ENCODE assay signal across 12 cellular contexts in genomic region chr11:129277216-129277838, GRCh38.
DNase-seq lines count a peak whose midpoint lies in the region; ATAC-seq, FAIRE-seq and TF ChIP-seq lines count a peak whose summit lies in the region.
"Had no signal": no experiment of that assay in that cellular context is flagged by ENCODE, and none has a peak within 500 bp of the region (broad histone marks: within the 10 kb centered on the region; RNA-seq: fewer than 3 reads in every experiment).

No MANE protein-coding gene starts in this region.

- H3K4me1 Mint-ChIP-seq in T-helper 17 cell (peaks cover 15% of the 10 kb centered on the region), immature natural killer cell (peaks cover 15 to 25% of the 10 kb centered on the region in 2 donors)

- H3K36me3 Mint-ChIP-seq in T-helper 17 cell (ENCODE audit: low read depth) (peaks cover 5% of the 10 kb centered on the region), immature natural killer cell (no peaks in the 10 kb centered on the region)
- H3K36me3 Mint-ChIP-seq: activated CD8-positive, alpha-beta memory T cell treated with anti-CD3 and anti-CD28 coated beads, Interleukin-2, amount 10 ng/mL, durations not matched to agents 7 days and 5 days had no signal

- H4K20me1 ChIP-seq in HepG2 (ENCODE audit: insufficient read depth, low read length) = peaks cover 30% of the 10 kb centered on the region
- H4K20me1 ChIP-seq in Karpas-422 (ENCODE audit: insufficient read depth, low read depth, low read length) = no peaks in the 10 kb centered on the region

- H3K36me3 ChIP-seq in HepG2 (replicated peaks in 1 of 2; ENCODE audit: control insufficient read depth in 1 of 2, insufficient read depth in 2 of 2, low read length in 2 of 2) = no peaks in the 10 kb centered on the region
- H3K36me3 ChIP-seq in right lobe of liver = no peaks in the 10 kb centered on the region
- H3K36me3 ChIP-seq in Karpas-422 (ENCODE audit: insufficient read depth, low read length) = no peaks in the 10 kb centered on the region

- H3K27ac Mint-ChIP-seq in T-helper 17 cell = no peak overlapping the region
- H3K27ac Mint-ChIP-seq in immature natural killer cell = no peak overlapping the region
- H3K27ac Mint-ChIP-seq: activated CD8-positive, alpha-beta memory T cell treated with anti-CD3 and anti-CD28 coated beads, Interleukin-2, amount 10 ng/mL, durations not matched to agents 7 days and 5 days had no signal

- TF ChIP-seq EP300 in HepG2 (IDR thresholded peaks at IDR 0.05; ENCODE audit: low read depth in 2 of 2, low read length in 2 of 2) = no peak
- no peak for TF ChIP-seq EP300 in HepG2 (CRISPR knock-in tag; IDR thresholded peaks at IDR 0.05; ENCODE audit: borderline replicate concordance)

- H3K4me1 ChIP-seq in HepG2 (ENCODE audit: insufficient read depth, low read length) = peaks cover 85% of the 10 kb centered on the region
- peaks cover 0 to 55% (median 21%) of the 10 kb centered on the region in 4 donors for H3K4me1 ChIP-seq in right lobe of liver
- H3K4me1 ChIP-seq in Karpas-422 (ENCODE audit: low read length) = no peaks in the 10 kb centered on the region

- H3K9me3 Mint-ChIP-seq in immature natural killer cell = no peaks in the 10 kb centered on the region

- TF ChIP-seq CTCF in HepG2 (CRISPR knock-in tag; IDR thresholded peaks at IDR 0.05) (no peak), right lobe of liver (IDR thresholded peaks at IDR 0.05) (no peak)

- BruUV-seq in HepG2 (replicated peaks; lab: Mats Ljungman, UMichigan) = no TSS peak

- intact Hi-C loops in HepG2 (cut with micrococcal nuclease; ENCODE audit: unreplicated experiment) = loop anchor here (5.0 kb wide), 3 partner anchors 45 to 135 kb away; no protein-coding TSS in a partner anchor
- intact Hi-C loops in right lobe of liver (cut with DNase I) = no loop called here

- in situ Hi-C loops in HepG2 (cut with HindIII; ENCODE audit: extremely low pct_ligation_motif_present, low pct_unique_long_range_greater_than_20kb) = no loop called here

- H3K79me2 ChIP-seq in HepG2 (ENCODE audit: insufficient read depth, low read length) (peaks cover 63% of the 10 kb centered on the region), Karpas-422 (ENCODE audit: low read length) (no peaks in the 10 kb centered on the region)

- no peak overlapping the region for H2AFZ ChIP-seq in HepG2 (ENCODE audit: low read length)
- H2AFZ ChIP-seq in Karpas-422 (ENCODE audit: low read length) = no peak overlapping the region

- CTCF ChIA-PET in HepG2 (lab: Yijun Ruan, JAX; ENCODE audit: low intra/inter-chr PET ratio, low total read pairs) = no interaction called here
- CTCF ChIA-PET in HEK293T (lab: Yijun Ruan, JAX) = interaction anchor here (0.6 kb wide), 1 partner anchor 42 kb away, joined by 3 read pairs; no protein-coding TSS in a partner anchor

- H3K27me3 ChIP-seq in HepG2 (ENCODE audit: control insufficient read depth in 1 of 2, insufficient read depth in 2 of 2, low read length in 2 of 2) (no peaks in the 10 kb centered on the region; a peak in 1 of 5 replicates), right lobe of liver (no peaks in the 10 kb centered on the region), Karpas-422 (ENCODE audit: low read length) (no peaks in the 10 kb centered on the region)

- POLR2A ChIA-PET in HepG2 (lab: Yijun Ruan, JAX) (interaction anchor here (0.8 to 2.1 kb wide), 3 partner anchors 10 to 26 kb away, joined by 3 to 7 read pairs (median 4); no protein-coding TSS in a partner anchor), HEK293T (lab: Yijun Ruan, JAX) (no interaction called here)

- H3K27me3 Mint-ChIP-seq in T-helper 17 cell = peaks cover 48% of the 10 kb centered on the region
- H3K27me3 Mint-ChIP-seq in immature natural killer cell (ENCODE audit: low read depth in 3 of 3) = peaks cover 4 to 13% (median 5%) of the 10 kb centered on the region in 3 donors

- no peak for TF ChIP-seq POLR2A in HepG2 (IDR thresholded peaks at IDR 0.05; ENCODE audit: insufficient read depth in 1 of 2, low read depth in 2 of 2, low read length in 2 of 2)
- TF ChIP-seq POLR2A in right lobe of liver (IDR thresholded peaks at IDR 0.05) = no peak

- H3K9me2 ChIP-seq in Karpas-422 (replicated peaks; ENCODE audit: insufficient read depth, low read length) = no peaks in the 10 kb centered on the region

- FAIRE-seq in HepG2 (lab: Jason Lieb, UNC) = no peak
- no peak for FAIRE-seq in HTR-8/SVneo (lab: Jason Lieb, UNC)

- WGBS in HepG2 (ENCODE audit: low lambda C conversion rate) = 20% methylated on average over 7 of the region's 7 CpGs
- WGBS in right lobe of liver (ENCODE audit: insufficient coverage, low coverage, low lambda C conversion rate, missing lambda C conversion rate) = 41% methylated on average over 6 of the region's 7 CpGs

- DNase-seq in HepG2 (ENCODE audit: low spot score) = peak; percentile 46
- no peak for DNase-seq in right lobe of liver
- no peak for DNase-seq in T-helper 17 cell
- DNase-seq in immature natural killer cell = no peak
- DNase-seq in HEK293T (ENCODE audit: extremely low spot score) = no peak
- DNase-seq in HTR-8/SVneo (ENCODE audit: insufficient read length, low spot score) = no peak
- DNase-seq in Karpas-422 = no peak
- DNase-seq: activated CD8-positive, alpha-beta memory T cell treated with anti-CD3 and anti-CD28 coated beads, Interleukin-2, amount 10 ng/mL, durations not matched to agents 7 days and 5 days; NCI-H1694; SIG-M5 had no signal

- H3K4me2 ChIP-seq in HepG2 (ENCODE audit: low read depth, low read length) (peak overlapping the region; percentile 80), Karpas-422 (ENCODE audit: low read depth, low read length, poor library complexity, severe bottlenecking) (no peak overlapping the region)

- H3K4me3 Mint-ChIP-seq in T-helper 17 cell (peak overlapping the region; percentile 90), immature natural killer cell (peak overlapping the region; percentile 86 to 90 (median 88))

- H3K9me3 ChIP-seq in HepG2 (ENCODE audit: low read length) = no peaks in the 10 kb centered on the region
- no peaks in the 10 kb centered on the region for H3K9me3 ChIP-seq in right lobe of liver
- H3K9me3 ChIP-seq in T-helper 17 cell (ENCODE audit: control insufficient read depth, low read length, poor library complexity, severe bottlenecking) = no peaks in the 10 kb centered on the region
- H3K9me3 ChIP-seq in Karpas-422 (ENCODE audit: low read length) = no peaks in the 10 kb centered on the region

- no peak for TF ChIP-seq RAD21 in HepG2 (CRISPR knock-in tag; IDR thresholded peaks at IDR 0.05)

- ATAC-seq in HepG2 = peak; percentile 59
- ATAC-seq in right lobe of liver = no peak
- no peak for ATAC-seq in T-helper 17 cell
- ATAC-seq in HG03342 (IDR thresholded peaks at IDR 0.05; ENCODE audit: unreplicated experiment) = no peak
- ATAC-seq: activated CD8-positive, alpha-beta memory T cell treated with anti-CD3 and anti-CD28 coated beads, Interleukin-2, amount 10 ng/mL, durations not matched to agents 7 days and 5 days had no signal

- H3K9ac ChIP-seq in HepG2 (ENCODE audit: insufficient read depth, low read depth, low read length) = no peak overlapping the region
- no peak overlapping the region for H3K9ac ChIP-seq in Karpas-422 (ENCODE audit: low read length)

- H3K4me3 ChIP-seq in HepG2 (replicated peaks in 1 of 3; ENCODE audit: insufficient read depth in 1 of 3, low read depth in 2 of 3, low read length in 3 of 3) (peak overlapping the region; percentile 81 to 84 (median 82); a peak in 5 of 6 replicates), right lobe of liver (no peak overlapping the region), Karpas-422 (ENCODE audit: low read length) (no peak overlapping the region)

- H3K27ac ChIP-seq in HepG2 (ENCODE audit: extremely low read length, insufficient read depth, low read length) (no peak overlapping the region), right lobe of liver (peak overlapping the region in 1 of 3 donors; percentile 43), Karpas-422 (ENCODE audit: low read length) (no peak overlapping the region)
- H3K27ac ChIP-seq: coronary artery had no signal

TF ChIP-seq in HepG2, 621 proteins besides CTCF, POLR2A, EP300 and RAD21 (continues in another document):
- TF ChIP-seq ZFP91 (CRISPR knock-in tag; IDR thresholded peaks at IDR 0.05; ENCODE audit: borderline replicate concordance) = no peak
- TF ChIP-seq ZNF557 (CRISPR knock-in tag; IDR thresholded peaks at IDR 0.05) = no peak

TF ChIP-seq in HEK293T, 16 proteins besides CTCF, POLR2A, EP300 and RAD21:
- no peak for TF ChIP-seq SUZ12 (IDR thresholded peaks at IDR 0.05)

Comparison
In these comparisons a context has a peak if more than half of its experiments do, and no peak if none do; other contexts are left out.
1. H3K4me3 ChIP-seq: peak in HepG2 (3 of 3); none in right lobe of liver (0 of 3) and Karpas-422 (single experiment).